In genomic region chr16:5854027-5854426, GRCh38 we compare ENCODE assay signal across 8 cellular contexts.
"Had no signal": no experiment of that assay in that cellular context is flagged by ENCODE, and none has a peak within 500 bp of the region (broad histone marks: within the 10 kb centered on the region; RNA-seq: fewer than 3 reads in every experiment).

No MANE protein-coding gene starts in this region.

- H3K4me3 Mint-ChIP-seq: GM23338, H9 had no signal

- H3K4me2 ChIP-seq: GM23338 had no signal

- DNase-seq: H9, HCEC 1CT, IMR-90 had no signal

- H2AFZ ChIP-seq: GM23338 had no signal

- H3K27ac Mint-ChIP-seq: GM23338, H9 had no signal

- H3K9me3 Mint-ChIP-seq: GM23338, H9 had no signal

- H3K4me3 ChIP-seq: GM23338, K562 had no signal

- ATAC-seq: GM23338, K562 had no signal

- FAIRE-seq: H1, H54, HTR-8/SVneo, K562 had no signal
